1 cellular context compared by ENCODE assay signal in genomic region chr17:22278302-22279275, GRCh38.
TF ChIP-seq lines count a peak whose summit lies in the region.

No MANE protein-coding gene starts in this region.

TF ChIP-seq in HepG2, 621 proteins besides CTCF, POLR2A, EP300 and RAD21 (continued from another document):
- TF ChIP-seq, protein P1, sequence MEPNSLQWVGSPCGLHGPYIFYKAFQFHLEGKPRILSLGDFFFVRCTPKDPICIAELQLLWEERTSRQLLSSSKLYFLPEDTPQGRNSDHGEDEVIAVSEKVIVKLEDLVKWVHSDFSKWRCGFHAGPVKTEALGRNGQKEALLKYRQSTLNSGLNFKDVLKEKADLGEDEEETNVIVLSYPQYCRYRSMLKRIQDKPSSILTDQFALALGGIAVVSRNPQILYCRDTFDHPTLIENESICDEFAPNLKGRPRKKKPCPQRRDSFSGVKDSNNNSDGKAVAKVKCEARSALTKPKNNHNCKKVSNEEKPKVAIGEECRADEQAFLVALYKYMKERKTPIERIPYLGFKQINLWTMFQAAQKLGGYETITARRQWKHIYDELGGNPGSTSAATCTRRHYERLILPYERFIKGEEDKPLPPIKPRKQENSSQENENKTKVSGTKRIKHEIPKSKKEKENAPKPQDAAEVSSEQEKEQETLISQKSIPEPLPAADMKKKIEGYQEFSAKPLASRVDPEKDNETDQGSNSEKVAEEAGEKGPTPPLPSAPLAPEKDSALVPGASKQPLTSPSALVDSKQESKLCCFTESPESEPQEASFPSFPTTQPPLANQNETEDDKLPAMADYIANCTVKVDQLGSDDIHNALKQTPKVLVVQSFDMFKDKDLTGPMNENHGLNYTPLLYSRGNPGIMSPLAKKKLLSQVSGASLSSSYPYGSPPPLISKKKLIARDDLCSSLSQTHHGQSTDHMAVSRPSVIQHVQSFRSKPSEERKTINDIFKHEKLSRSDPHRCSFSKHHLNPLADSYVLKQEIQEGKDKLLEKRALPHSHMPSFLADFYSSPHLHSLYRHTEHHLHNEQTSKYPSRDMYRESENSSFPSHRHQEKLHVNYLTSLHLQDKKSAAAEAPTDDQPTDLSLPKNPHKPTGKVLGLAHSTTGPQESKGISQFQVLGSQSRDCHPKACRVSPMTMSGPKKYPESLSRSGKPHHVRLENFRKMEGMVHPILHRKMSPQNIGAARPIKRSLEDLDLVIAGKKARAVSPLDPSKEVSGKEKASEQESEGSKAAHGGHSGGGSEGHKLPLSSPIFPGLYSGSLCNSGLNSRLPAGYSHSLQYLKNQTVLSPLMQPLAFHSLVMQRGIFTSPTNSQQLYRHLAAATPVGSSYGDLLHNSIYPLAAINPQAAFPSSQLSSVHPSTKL (CRISPR knock-in tag; IDR thresholded peaks at IDR 0.05) = no peak
- TF ChIP-seq XRCC5 (optimal IDR thresholded peaks at IDR 0.05; ENCODE audit: low read length) = no peak
- TF ChIP-seq POGK (CRISPR knock-in tag; conservative IDR thresholded peaks at IDR 0.05) = no peak
- no peak for TF ChIP-seq MXD4 (CRISPR knock-in tag; IDR thresholded peaks at IDR 0.05)
